Comparison of ENCODE assay signal across 8 cellular contexts in genomic region chr17:62965649-62966425, GRCh38. TPM values are rescaled to one million over a fixed set of nuclear protein-coding genes. Genes with fewer than 3 reads are reported as not detected.
A peak's percentile ranks its signal among the peaks of the same experiment; 100 is the strongest.
DNase-seq lines count a peak whose midpoint lies in the region; ATAC-seq and TF ChIP-seq lines count a peak whose summit lies in the region.

Gene TANC2 (plus strand): TSS chr17:62966235. CDS start chr17:63009560, 43,325 bp downstream.

- no peaks in the 10 kb centered on the region for H3K9me3 ChIP-seq in fibroblast of lung (ENCODE audit: control insufficient read depth, insufficient read depth, low read depth, low read length)

- H3K4me3 ChIP-seq in fibroblast of lung (replicated peaks in 1 of 4; ENCODE audit: control extremely low read depth in 1 of 4, insufficient read depth in 1 of 4, low read depth in 3 of 4, low read length in 4 of 4), result peak within 1 kb of the TSS; percentile 82 to 89 (median 86)

- peak within 1 kb of the TSS; percentile 90 for H2AFZ ChIP-seq in fibroblast of lung (ENCODE audit: low read length)

- no peaks in the 10 kb centered on the region for H4K20me1 ChIP-seq in fibroblast of lung (ENCODE audit: control insufficient read depth, extremely low read depth, insufficient read depth, low read length)

- no peaks in the 10 kb centered on the region for H3K27me3 ChIP-seq in fibroblast of lung (ENCODE audit: control insufficient read depth, insufficient read depth, low read length)

- peaks cover 5% of the 10 kb centered on the region for H3K4me1 ChIP-seq in fibroblast of lung (ENCODE audit: control insufficient read depth, extremely low read depth, insufficient read depth, low read length)

- H3K79me2 ChIP-seq in fibroblast of lung (ENCODE audit: control insufficient read depth, insufficient read depth, low read length), result peaks cover 34% of the 10 kb centered on the region

- peak; percentile 51 for ATAC-seq in GM19452 (IDR thresholded peaks at IDR 0.05; ENCODE audit: unreplicated experiment)
- ATAC-seq in activated T-helper 17 cell treated with anti-CD3 and anti-CD28 coated beads, Interleukin-2, amount 50 U/mL, for 72 hours (replicated peaks), result peak; percentile 86

- DNase-seq in AG20443 (ENCODE audit: low spot score), result peak; percentile 98
- peak; percentile 73 for DNase-seq in RKO (ENCODE audit: low spot score)
- peak; percentile 82 to 86 for DNase-seq in fibroblast of lung (ENCODE audit: low read depth in 2 of 2)
- peak; percentile 84 for DNase-seq in myocyte (ENCODE audit: low read depth)
- DNase-seq in stimulated activated CD8-positive, alpha-beta memory T cell treated with anti-CD3 and anti-CD28 coated beads, Interleukin-4, amount 100 ng/mL, for 48 hours, result peak; percentile 79

- peak within 1 kb of the TSS; percentile 74 for H3K27ac ChIP-seq in fibroblast of lung (ENCODE audit: insufficient read depth, low read length)

- H3K4me2 ChIP-seq in fibroblast of lung (ENCODE audit: extremely low read depth, insufficient read depth, low read length), result peak within 1 kb of the TSS; percentile 90

- peak within 1 kb of the TSS; percentile 89 to 96 (median 95) for H3K4me3 Mint-ChIP-seq in IgD-negative memory B cell
- H3K4me3 Mint-ChIP-seq in activated T-helper 17 cell treated with anti-CD3 and anti-CD28 coated beads, Interleukin-2, amount 50 U/mL, for 72 hours, result peak within 1 kb of the TSS; percentile 93

- H3K36me3 ChIP-seq in fibroblast of lung (ENCODE audit: control insufficient read depth, insufficient read depth, low read length), result no peaks in the 10 kb centered on the region

- peak within 1 kb of the TSS; percentile 78 for H3K9ac ChIP-seq in fibroblast of lung (ENCODE audit: insufficient read depth, low read length)

- H3K36me3 Mint-ChIP-seq in IgD-negative memory B cell, result no peaks in the 10 kb centered on the region
- peaks cover 14% of the 10 kb centered on the region for H3K36me3 Mint-ChIP-seq in activated T-helper 17 cell treated with anti-CD3 and anti-CD28 coated beads, Interleukin-2, amount 50 U/mL, for 72 hours (ENCODE audit: low read depth)

- peak within 1 kb of the TSS; percentile 87 to 97 (median 91) for H3K27ac Mint-ChIP-seq in IgD-negative memory B cell
- H3K27ac Mint-ChIP-seq in activated T-helper 17 cell treated with anti-CD3 and anti-CD28 coated beads, Interleukin-2, amount 50 U/mL, for 72 hours, result peak within 1 kb of the TSS; percentile 88

- peaks cover 0 to 2% (median 0%) of the 10 kb centered on the region in 3 donors for H3K9me3 Mint-ChIP-seq in IgD-negative memory B cell
- H3K9me3 Mint-ChIP-seq in activated T-helper 17 cell treated with anti-CD3 and anti-CD28 coated beads, Interleukin-2, amount 50 U/mL, for 72 hours, result no peaks in the 10 kb centered on the region

- H3K27me3 Mint-ChIP-seq in IgD-negative memory B cell, result peaks cover 11% of the 10 kb centered on the region
- peaks cover 24% of the 10 kb centered on the region for H3K27me3 Mint-ChIP-seq in activated T-helper 17 cell treated with anti-CD3 and anti-CD28 coated beads, Interleukin-2, amount 50 U/mL, for 72 hours

- peaks cover 17 to 21% (median 19%) of the 10 kb centered on the region in 3 donors for H3K4me1 Mint-ChIP-seq in IgD-negative memory B cell
- peaks cover 17% of the 10 kb centered on the region for H3K4me1 Mint-ChIP-seq in activated T-helper 17 cell treated with anti-CD3 and anti-CD28 coated beads, Interleukin-2, amount 50 U/mL, for 72 hours

- TF ChIP-seq CTCF in fibroblast of lung (conservative IDR thresholded peaks at IDR 0.05 in 1 of 2, IDR thresholded peaks at IDR 0.05 in 1 of 2; ENCODE audit: low read depth in 1 of 2, low read length in 2 of 2), result no peak

RNA-seq across cellular contexts. Expression of gene TANC2, which starts in this region (rescaled TPM):
- polyA plus RNA-seq in IgD-negative memory B cell (0.85 TPM), fibroblast of lung (7.2 and 13.5 TPM in 2 replicates)
- 10 to 100 TPM; 23.4 to 63.9 TPM for total RNA-seq in activated T-helper 17 cell treated with anti-CD3 and anti-CD28 coated beads, Interleukin-2, amount 50 U/mL, for 72 hours
- total RNA-seq in fibroblast of lung (19.3 and 41.9 TPM in 2 replicates), myocyte (21.4 and 24.2 TPM in 2 replicates)
- 8.8 and 10.7 TPM in 2 replicates for polyA plus RNA-seq in fibroblast of lung (2012)
- 170 and 285 TPM in 2 replicates for polyA minus RNA-seq in fibroblast of lung (ENCODE audit: low replicate concordance)
- 13.6 TPM for polyA plus RNA-seq in myocyte (2012)

Comparison
In these comparisons a context has a peak if more than half of its experiments do, and no peak if none do; other contexts are left out.
1. Peak in every context shown above with its lines: DNase-seq, ATAC-seq, H3K4me3 ChIP-seq and H3K27ac ChIP-seq.